1 cellular context compared by ENCODE assay signal in genomic region chr3:107235193-107235922, GRCh38.
TF ChIP-seq lines count a peak whose summit lies in the region.

No MANE protein-coding gene starts in this region.

TF ChIP-seq in GM23338, 12 proteins besides CTCF, POLR2A, EP300 and RAD21 (continued from another document):
- TF ChIP-seq EZH2 (IDR thresholded peaks at IDR 0.05; ENCODE audit: low read depth, unreplicated experiment) (no peak), ETS1 (IDR thresholded peaks at IDR 0.05) (no peak), JUNB (IDR thresholded peaks at IDR 0.05; ENCODE audit: unreplicated experiment) (no peak), ZNF114 (CRISPR knock-in tag; IDR thresholded peaks at IDR 0.05) (no peak), ZNF331 (CRISPR knock-in tag; IDR thresholded peaks at IDR 0.05; ENCODE audit: low read depth) (no peak), REST (IDR thresholded peaks at IDR 0.05; ENCODE audit: unreplicated experiment) (no peak)
